In genomic region chr9:7844283-7844682, GRCh38 we compare ENCODE assay signal across 9 cellular contexts. TPM values are rescaled to one million over a fixed set of nuclear protein-coding genes. Genes with fewer than 3 reads are reported as not detected.
A peak's percentile ranks its signal among the peaks of the same experiment; 100 is the strongest.
DNase-seq lines count a peak whose midpoint lies in the region; ATAC-seq, FAIRE-seq and TF ChIP-seq lines count a peak whose summit lies in the region.
"Had no signal": no experiment of that assay in that cellular context is flagged by ENCODE, and none has a peak within 500 bp of the region (broad histone marks: within the 10 kb centered on the region; RNA-seq: fewer than 3 reads in every experiment).

No MANE protein-coding gene starts in this region.

- H3F3A ChIP-seq in neural progenitor cell (ENCODE audit: low read depth) = no peaks in the 10 kb centered on the region

- H3K4me1 Mint-ChIP-seq in CD14-positive monocyte = no peaks in the 10 kb centered on the region
- no peaks in the 10 kb centered on the region for H3K4me1 Mint-ChIP-seq in neural progenitor cell

- no peak overlapping the region for H3K4me3 ChIP-seq in neural progenitor cell
- H3K4me3 ChIP-seq: skin epidermis had no signal

- no peaks in the 10 kb centered on the region for H3K9me3 ChIP-seq in neural progenitor cell (ENCODE audit: low read depth)

- H3K27ac Mint-ChIP-seq in CD14-positive monocyte (no peak overlapping the region), neural progenitor cell (no peak overlapping the region)

- no peaks in the 10 kb centered on the region for H3K4me1 ChIP-seq in neural progenitor cell

- intact Hi-C loops in CD14-positive monocyte (cut with micrococcal nuclease) = no loop called here

- H3K27me3 ChIP-seq in neural progenitor cell = no peaks in the 10 kb centered on the region

- TF ChIP-seq CTCF in CD14-positive monocyte (IDR thresholded peaks at IDR 0.05) (peak; percentile 33), neural progenitor cell (IDR thresholded peaks at IDR 0.05) (peak; percentile 62)

- H3K36me3 ChIP-seq in neural progenitor cell = no peaks in the 10 kb centered on the region

- H3K9me3 Mint-ChIP-seq in CD14-positive monocyte (peaks cover 0 to 6% (median 1%) of the 10 kb centered on the region in 7 donors), neural progenitor cell (peaks cover 2% of the 10 kb centered on the region)

- H3K27ac ChIP-seq in neural progenitor cell = no peak overlapping the region
- H3K27ac ChIP-seq: skin epidermis had no signal

- H3K27me3 Mint-ChIP-seq in CD14-positive monocyte (ENCODE audit: low read depth in 3 of 3) (peaks cover 0 to 2% (median 1%) of the 10 kb centered on the region in 3 donors), neural progenitor cell (ENCODE audit: insufficient read depth, low read depth) (peaks cover 2% of the 10 kb centered on the region)

- H3K79me2 ChIP-seq in neural progenitor cell (ENCODE audit: low read depth) = no peaks in the 10 kb centered on the region

- H2AFZ ChIP-seq in neural progenitor cell (replicated peaks) = no peak overlapping the region

- no peak overlapping the region for H3K9ac ChIP-seq in neural progenitor cell

- no peaks in the 10 kb centered on the region for H4K20me1 ChIP-seq in neural progenitor cell (ENCODE audit: low read depth)

- no peak overlapping the region for H3K4me2 ChIP-seq in neural progenitor cell

- H3K4me3 Mint-ChIP-seq in CD14-positive monocyte = no peak overlapping the region
- H3K4me3 Mint-ChIP-seq in neural progenitor cell = no peak overlapping the region

- ATAC-seq in GM18868 (IDR thresholded peaks at IDR 0.05; ENCODE audit: unreplicated experiment) = peak; percentile 70

- no peaks in the 10 kb centered on the region for H3K36me3 Mint-ChIP-seq in CD14-positive monocyte
- H3K36me3 Mint-ChIP-seq in neural progenitor cell = no peaks in the 10 kb centered on the region

- FAIRE-seq in HTR-8/SVneo (lab: Jason Lieb, UNC) = no peak

- DNase-seq in CD14-positive monocyte (ENCODE audit: low spot score) = no peak
- DNase-seq in LoVo (ENCODE audit: low spot score) = peak; percentile 18
- DNase-seq in effector CD4-positive, alpha-beta T cell = peak; percentile 2
- peak; percentile 60 for DNase-seq in neural progenitor cell (ENCODE audit: low spot score)
- no peak for DNase-seq in activated T-cell treated with anti-CD3 and anti-CD28 coated beads, Interleukin-2, amount 50 U/mL, for 1 hour
- DNase-seq in HTR-8/SVneo (ENCODE audit: insufficient read length, low spot score) = no peak
- no peak for DNase-seq in NCI-H2196 treated with DMSO at 0.1 percent for 48 hours (lab: John Stamatoyannopoulos, UW; ENCODE audit: unreplicated experiment)

RNA-seq across cellular contexts. Expression of gene DMAC1, which starts 44.7 kb away (rescaled TPM):
- polyA plus RNA-seq in CD14-positive monocyte = 10 to 100 TPM; 25.4 to 29.6 TPM
- 15.8 and 17.4 TPM in 2 replicates for total RNA-seq in neural progenitor cell (ENCODE audit: low replicate concordance)

Comparison
In these comparisons a context has a peak if more than half of its experiments do, and no peak if none do; other contexts are left out.
1. DNase-seq: peak in LoVo (single experiment), effector CD4-positive, alpha-beta T cell (single experiment) and neural progenitor cell (single experiment); none in CD14-positive monocyte (single experiment), activated T-cell treated with anti-CD3 and anti-CD28 coated beads, Interleukin-2, amount 50 U/mL, for 1 hour (single experiment), HTR-8/SVneo (single experiment) and NCI-H2196 treated with DMSO at 0.1 percent for 48 hours (single experiment).